ENCODE assay signal across 11 cellular contexts in genomic region chr1:50422675-50422945, GRCh38. TPM values are rescaled to one million over a fixed set of nuclear protein-coding genes. Genes with fewer than 3 reads are reported as not detected.
DNase-seq lines count a peak whose midpoint lies in the region; ATAC-seq lines count a peak whose summit lies in the region.
"Had no signal": no experiment of that assay in that cellular context is flagged by ENCODE, and none has a peak within 500 bp of the region (broad histone marks: within the 10 kb centered on the region; RNA-seq: fewer than 3 reads in every experiment).

No MANE protein-coding gene starts in this region.

- peaks cover 2% of the 10 kb centered on the region for H3K4me1 ChIP-seq in iPS-15b (ENCODE audit: control insufficient read depth, insufficient read depth, low read length)

- ATAC-seq in activated CD8-positive, alpha-beta T cell treated with anti-CD3 and anti-CD28 coated beads, Interleukin-2, amount 10 ng/mL, durations not matched to agents 7 days and 5 days = no peak
- no peak for ATAC-seq in stimulated activated effector memory CD8-positive, alpha-beta T cell treated with anti-CD3 and anti-CD28 coated beads, Interleukin-12 subunit alpha, Interleukin-12 subunit beta, amount 100 ng/mL, for 72 hours

- H3K27me3 ChIP-seq in iPS-15b (ENCODE audit: control insufficient read depth, insufficient read depth, low read length) = peaks cover 99% of the 10 kb centered on the region

- intact Hi-C loops in activated CD4-positive, alpha-beta memory T cell treated with anti-CD3 and anti-CD28 coated beads for 36 hours (cut with micrococcal nuclease) = loop anchor here (10.0 kb wide), 2 partner anchors 282 to 542 kb away; partner anchors contain the start of gene FAF1

- no peak overlapping the region for H3K9ac ChIP-seq in iPS-15b (ENCODE audit: low read depth, low read length)

- CTCF ChIA-PET in activated CD4-positive, alpha-beta memory T cell treated with anti-CD3 and anti-CD28 coated beads, Interleukin-2, amount 10 ng/mL, durations not matched to agents 7 days and 5 days (lab: Charles Lee) = no interaction called here
- CTCF ChIA-PET in activated CD4-positive, alpha-beta memory T cell treated with anti-CD3 and anti-CD28 coated beads for 36 hours (lab: Charles Lee) = interaction anchor here (0.5 kb wide), 1 partner anchor 8 kb away, joined by 3 read pairs; no protein-coding TSS in a partner anchor
- CTCF ChIA-PET in activated CD8-positive, alpha-beta T cell treated with anti-CD3 and anti-CD28 coated beads, Interleukin-2, amount 10 ng/mL, durations not matched to agents 7 days and 5 days (lab: Charles Lee) = interaction anchor here (1.0 to 1.2 kb wide), 2 partner anchors 275 to 283 kb away, joined by 3 read pairs; no protein-coding TSS in a partner anchor

- no peak overlapping the region for H3K27ac Mint-ChIP-seq in activated CD4-positive, alpha-beta memory T cell treated with anti-CD3 and anti-CD28 coated beads, Interleukin-2, amount 10 ng/mL, durations not matched to agents 7 days and 5 days
- H3K27ac Mint-ChIP-seq in activated CD4-positive, alpha-beta memory T cell treated with anti-CD3 and anti-CD28 coated beads for 36 hours = no peak overlapping the region
- no peak overlapping the region for H3K27ac Mint-ChIP-seq in activated CD8-positive, alpha-beta T cell treated with anti-CD3 and anti-CD28 coated beads, Interleukin-2, amount 10 ng/mL, durations not matched to agents 7 days and 5 days
- no peak overlapping the region for H3K27ac Mint-ChIP-seq in stimulated activated effector memory CD8-positive, alpha-beta T cell treated with anti-CD3 and anti-CD28 coated beads, Interleukin-12 subunit alpha, Interleukin-12 subunit beta, amount 100 ng/mL, for 72 hours
- H3K27ac Mint-ChIP-seq: activated naive CD4-positive, alpha-beta T cell treated with anti-CD3 and anti-CD28 coated beads, Interleukin-2, amount 50 U/mL, for 24 hours had no signal

- peaks cover 81% of the 10 kb centered on the region for H3K27me3 Mint-ChIP-seq in activated CD4-positive, alpha-beta memory T cell treated with anti-CD3 and anti-CD28 coated beads, Interleukin-2, amount 10 ng/mL, durations not matched to agents 7 days and 5 days
- H3K27me3 Mint-ChIP-seq in activated CD4-positive, alpha-beta memory T cell treated with anti-CD3 and anti-CD28 coated beads for 36 hours = peaks cover 81% of the 10 kb centered on the region
- peaks cover 82% of the 10 kb centered on the region for H3K27me3 Mint-ChIP-seq in activated CD8-positive, alpha-beta T cell treated with anti-CD3 and anti-CD28 coated beads, Interleukin-2, amount 10 ng/mL, durations not matched to agents 7 days and 5 days (ENCODE audit: low read depth)

- H3K36me3 Mint-ChIP-seq in activated CD4-positive, alpha-beta memory T cell treated with anti-CD3 and anti-CD28 coated beads, Interleukin-2, amount 10 ng/mL, durations not matched to agents 7 days and 5 days (ENCODE audit: low read depth) = peaks cover 24% of the 10 kb centered on the region
- H3K36me3 Mint-ChIP-seq in activated CD4-positive, alpha-beta memory T cell treated with anti-CD3 and anti-CD28 coated beads for 36 hours = peaks cover 2% of the 10 kb centered on the region
- peaks cover 25% of the 10 kb centered on the region for H3K36me3 Mint-ChIP-seq in activated CD8-positive, alpha-beta T cell treated with anti-CD3 and anti-CD28 coated beads, Interleukin-2, amount 10 ng/mL, durations not matched to agents 7 days and 5 days (ENCODE audit: low read depth)
- H3K36me3 Mint-ChIP-seq in stimulated activated effector memory CD8-positive, alpha-beta T cell treated with anti-CD3 and anti-CD28 coated beads, Interleukin-12 subunit alpha, Interleukin-12 subunit beta, amount 100 ng/mL, for 72 hours = peaks cover 22% of the 10 kb centered on the region
- H3K36me3 Mint-ChIP-seq: activated naive CD4-positive, alpha-beta T cell treated with anti-CD3 and anti-CD28 coated beads, Interleukin-2, amount 50 U/mL, for 24 hours had no signal

- H3K36me3 ChIP-seq in iPS-15b (ENCODE audit: control insufficient read depth, insufficient read depth, low read length) = no peaks in the 10 kb centered on the region
- H3K36me3 ChIP-seq: neutrophil, thyroid gland had no signal

- no peaks in the 10 kb centered on the region for H3K9me3 ChIP-seq in iPS-15b (ENCODE audit: control insufficient read depth, insufficient read depth, low read length)
- H3K9me3 ChIP-seq: neutrophil, thyroid gland had no signal

- POLR2A ChIA-PET in activated CD4-positive, alpha-beta memory T cell treated with anti-CD3 and anti-CD28 coated beads, Interleukin-2, amount 10 ng/mL, durations not matched to agents 7 days and 5 days (lab: Charles Lee) = interaction anchor here (1.0 kb wide), 1 partner anchor 9 kb away, joined by 3 read pairs; no protein-coding TSS in a partner anchor
- POLR2A ChIA-PET in activated CD4-positive, alpha-beta memory T cell treated with anti-CD3 and anti-CD28 coated beads for 36 hours (lab: Charles Lee) = no interaction called here
- POLR2A ChIA-PET in activated CD8-positive, alpha-beta T cell treated with anti-CD3 and anti-CD28 coated beads, Interleukin-2, amount 10 ng/mL, durations not matched to agents 7 days and 5 days (lab: Charles Lee) = no interaction called here

- H3K9me3 Mint-ChIP-seq in activated CD4-positive, alpha-beta memory T cell treated with anti-CD3 and anti-CD28 coated beads, Interleukin-2, amount 10 ng/mL, durations not matched to agents 7 days and 5 days = no peaks in the 10 kb centered on the region
- no peaks in the 10 kb centered on the region for H3K9me3 Mint-ChIP-seq in activated CD4-positive, alpha-beta memory T cell treated with anti-CD3 and anti-CD28 coated beads for 36 hours
- H3K9me3 Mint-ChIP-seq in activated CD8-positive, alpha-beta T cell treated with anti-CD3 and anti-CD28 coated beads, Interleukin-2, amount 10 ng/mL, durations not matched to agents 7 days and 5 days (ENCODE audit: insufficient read depth) = no peaks in the 10 kb centered on the region
- no peaks in the 10 kb centered on the region for H3K9me3 Mint-ChIP-seq in stimulated activated effector memory CD8-positive, alpha-beta T cell treated with anti-CD3 and anti-CD28 coated beads, Interleukin-12 subunit alpha, Interleukin-12 subunit beta, amount 100 ng/mL, for 72 hours
- H3K9me3 Mint-ChIP-seq: activated naive CD4-positive, alpha-beta T cell treated with anti-CD3 and anti-CD28 coated beads, Interleukin-2, amount 50 U/mL, for 24 hours had no signal

- H3K4me3 Mint-ChIP-seq in activated CD4-positive, alpha-beta memory T cell treated with anti-CD3 and anti-CD28 coated beads, Interleukin-2, amount 10 ng/mL, durations not matched to agents 7 days and 5 days = peak overlapping the region; percentile 18
- H3K4me3 Mint-ChIP-seq in activated CD4-positive, alpha-beta memory T cell treated with anti-CD3 and anti-CD28 coated beads for 36 hours = no peak overlapping the region
- H3K4me3 Mint-ChIP-seq in activated CD8-positive, alpha-beta T cell treated with anti-CD3 and anti-CD28 coated beads, Interleukin-2, amount 10 ng/mL, durations not matched to agents 7 days and 5 days = peak overlapping the region; percentile 79
- peak overlapping the region; percentile 70 for H3K4me3 Mint-ChIP-seq in stimulated activated effector memory CD8-positive, alpha-beta T cell treated with anti-CD3 and anti-CD28 coated beads, Interleukin-12 subunit alpha, Interleukin-12 subunit beta, amount 100 ng/mL, for 72 hours

- peak overlapping the region; percentile 56 for H3K4me3 ChIP-seq in iPS-15b (ENCODE audit: low read depth, low read length)

- no peak for DNase-seq in activated CD4-positive, alpha-beta memory T cell treated with anti-CD3 and anti-CD28 coated beads, Interleukin-2, amount 10 ng/mL, durations not matched to agents 7 days and 5 days
- no peak for DNase-seq in activated CD4-positive, alpha-beta memory T cell treated with anti-CD3 and anti-CD28 coated beads for 36 hours
- no peak for DNase-seq in activated CD8-positive, alpha-beta T cell treated with anti-CD3 and anti-CD28 coated beads, Interleukin-2, amount 10 ng/mL, durations not matched to agents 7 days and 5 days
- DNase-seq in stimulated activated effector memory CD8-positive, alpha-beta T cell treated with anti-CD3 and anti-CD28 coated beads, Interleukin-12 subunit alpha, Interleukin-12 subunit beta, amount 100 ng/mL, for 72 hours (ENCODE audit: low spot score in 2 of 2) = no peak
- no peak for DNase-seq in stimulated activated CD4-positive, alpha-beta T cell treated with anti-CD3 and anti-CD28 coated beads, Interleukin-4, amount 100 ng/mL, for 4 hours
- no peak for DNase-seq in NCI-H82 treated with DMSO at 0.1 percent for 48 hours (lab: John Stamatoyannopoulos, UW; ENCODE audit: unreplicated experiment)
- DNase-seq in occipital lobe (lab: John Stamatoyannopoulos, UW) = no peak
- DNase-seq: thyroid gland had no signal

- H3K4me1 Mint-ChIP-seq in activated CD4-positive, alpha-beta memory T cell treated with anti-CD3 and anti-CD28 coated beads, Interleukin-2, amount 10 ng/mL, durations not matched to agents 7 days and 5 days = peaks cover 55% of the 10 kb centered on the region
- peaks cover 57% of the 10 kb centered on the region for H3K4me1 Mint-ChIP-seq in activated CD4-positive, alpha-beta memory T cell treated with anti-CD3 and anti-CD28 coated beads for 36 hours (ENCODE audit: low read depth)
- H3K4me1 Mint-ChIP-seq in activated CD8-positive, alpha-beta T cell treated with anti-CD3 and anti-CD28 coated beads, Interleukin-2, amount 10 ng/mL, durations not matched to agents 7 days and 5 days (ENCODE audit: low read depth) = peaks cover 59% of the 10 kb centered on the region
- peaks cover 65% of the 10 kb centered on the region for H3K4me1 Mint-ChIP-seq in stimulated activated effector memory CD8-positive, alpha-beta T cell treated with anti-CD3 and anti-CD28 coated beads, Interleukin-12 subunit alpha, Interleukin-12 subunit beta, amount 100 ng/mL, for 72 hours

RNA-seq across cellular contexts. Expression of gene DMRTA2, which starts 0.6 kb away (rescaled TPM):
- total RNA-seq in activated CD4-positive, alpha-beta memory T cell treated with anti-CD3 and anti-CD28 coated beads, Interleukin-2, amount 10 ng/mL, durations not matched to agents 7 days and 5 days = not detected
- total RNA-seq in activated CD4-positive, alpha-beta memory T cell treated with anti-CD3 and anti-CD28 coated beads for 36 hours = not detected
- total RNA-seq in activated CD8-positive, alpha-beta T cell treated with anti-CD3 and anti-CD28 coated beads, Interleukin-2, amount 10 ng/mL, durations not matched to agents 7 days and 5 days = not detected
- 5.8 TPM for total RNA-seq in occipital lobe
- total RNA-seq: thyroid gland had no signal
